17 cellular contexts compared by ENCODE assay signal in the genomic region with DNA sequence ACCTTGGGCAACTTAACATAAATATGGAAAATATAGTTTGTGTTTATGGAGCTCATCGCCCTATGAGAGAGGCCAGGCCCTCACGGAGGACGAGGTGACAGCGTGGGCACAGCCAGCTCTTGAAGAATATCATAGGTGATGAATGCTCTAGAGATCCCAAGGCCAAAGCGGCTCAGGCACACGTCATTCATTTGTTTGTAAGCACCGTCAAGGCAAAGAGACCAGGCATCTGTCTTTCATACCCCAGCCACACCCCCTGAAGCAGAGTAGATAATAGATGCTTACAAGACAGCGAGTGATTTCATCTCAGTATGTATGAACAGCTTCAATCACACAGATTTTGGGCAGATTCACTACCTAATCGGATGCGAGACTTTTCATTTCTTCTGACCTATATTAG.
A peak's percentile ranks its signal among the peaks of the same experiment; 100 is the strongest.
DNase-seq lines count a peak whose midpoint lies in the region; ATAC-seq and TF ChIP-seq lines count a peak whose summit lies in the region.
"Had no signal": no experiment of that assay in that cellular context is flagged by ENCODE, and none has a peak within 500 bp of the region (broad histone marks: within the 10 kb centered on the region; RNA-seq: fewer than 3 reads in every experiment).

No MANE protein-coding gene starts in this region.

- no peak for ATAC-seq in T-helper 17 cell
- no peak for ATAC-seq in HG02642 (IDR thresholded peaks at IDR 0.05; ENCODE audit: poor library complexity, unreplicated experiment)
- ATAC-seq: A549, GM23338 had no signal

- H3K4me2 ChIP-seq in trophoblast cell (ENCODE audit: low read length) = no peak overlapping the region
- H3K4me2 ChIP-seq: A549, GM23338 had no signal

- H3K27ac Mint-ChIP-seq in T-helper 17 cell = peak overlapping the region; percentile 12
- H3K27ac Mint-ChIP-seq in mesothelial cell of epicardium = peak overlapping the region; percentile 26
- H3K27ac Mint-ChIP-seq: CD4-positive, alpha-beta memory T cell; GM23338; IgD-negative memory B cell had no signal

- H2BK5ac ChIP-seq in trophoblast cell (ENCODE audit: low read depth, low read length, poor library complexity) = no peak overlapping the region

- H4K91ac ChIP-seq in trophoblast cell (ENCODE audit: low read depth, low read length) = no peak overlapping the region

- no peaks in the 10 kb centered on the region for H3K36me3 ChIP-seq in trophoblast cell (ENCODE audit: control insufficient read depth in 1 of 2, insufficient read depth in 2 of 2, low read length in 2 of 2)
- H3K36me3 ChIP-seq: BE2C had no signal

- peaks cover 2% of the 10 kb centered on the region for H3K36me3 Mint-ChIP-seq in T-helper 17 cell (ENCODE audit: low read depth)
- no peaks in the 10 kb centered on the region for H3K36me3 Mint-ChIP-seq in mesothelial cell of epicardium
- H3K36me3 Mint-ChIP-seq: CD4-positive, alpha-beta memory T cell had no signal

- no peak overlapping the region for H4K12ac ChIP-seq in trophoblast cell (ENCODE audit: low read depth, low read length)

- H2BK12ac ChIP-seq in trophoblast cell (ENCODE audit: low read length) = no peak overlapping the region

- H4K8ac ChIP-seq in trophoblast cell (ENCODE audit: low read depth, low read length) = no peak overlapping the region

- no peak overlapping the region for H2AFZ ChIP-seq in trophoblast cell (ENCODE audit: insufficient read depth, low read length, poor library complexity)
- H2AFZ ChIP-seq: GM23338 had no signal

- no peak overlapping the region for H3K23ac ChIP-seq in trophoblast cell (ENCODE audit: low read length)

- no peak overlapping the region for H3K9ac ChIP-seq in trophoblast cell (ENCODE audit: low read length)

- peaks cover 2% of the 10 kb centered on the region for H3K79me2 ChIP-seq in trophoblast cell (ENCODE audit: control insufficient read depth, insufficient read depth, low read length, poor library complexity)

- no peaks in the 10 kb centered on the region for H3K27me3 ChIP-seq in trophoblast cell (ENCODE audit: insufficient read depth, low read length)
- H3K27me3 ChIP-seq: BE2C had no signal

- H3K4me1 Mint-ChIP-seq in T-helper 17 cell (no peaks in the 10 kb centered on the region), mesothelial cell of epicardium (peaks cover 15% of the 10 kb centered on the region)
- H3K4me1 Mint-ChIP-seq: CD4-positive, alpha-beta memory T cell had no signal

- peaks cover 14% of the 10 kb centered on the region for H3K27me3 Mint-ChIP-seq in T-helper 17 cell
- peaks cover under 1% of the 10 kb centered on the region for H3K27me3 Mint-ChIP-seq in mesothelial cell of epicardium (ENCODE audit: low read depth)
- H3K27me3 Mint-ChIP-seq: IgD-negative memory B cell had no signal

- H3K9me3 Mint-ChIP-seq in mesothelial cell of epicardium = peaks cover 11% of the 10 kb centered on the region
- H3K9me3 Mint-ChIP-seq: CD4-positive, alpha-beta memory T cell; GM23338; IgD-negative memory B cell had no signal

- H2BK120ac ChIP-seq in trophoblast cell (ENCODE audit: insufficient read depth, low read length, poor library complexity) = no peak overlapping the region

- H3K4me3 Mint-ChIP-seq in T-helper 17 cell (no peak overlapping the region), mesothelial cell of epicardium (no peak overlapping the region)
- H3K4me3 Mint-ChIP-seq: CD4-positive, alpha-beta memory T cell; GM23338; IgD-negative memory B cell had no signal

- H3K18ac ChIP-seq in trophoblast cell (ENCODE audit: low read length) = no peak overlapping the region

- H3K79me1 ChIP-seq in trophoblast cell (ENCODE audit: low read length) = no peaks in the 10 kb centered on the region

- no peak for TF ChIP-seq CTCF in mesothelial cell of epicardium (IDR thresholded peaks at IDR 0.05; ENCODE audit: unreplicated experiment)

- no peak overlapping the region for H3K14ac ChIP-seq in trophoblast cell (ENCODE audit: low read length)

- no CpG with 5 or more reads among the region's 10 CpGs for WGBS in trophoblast cell (ENCODE audit: extremely low coverage, insufficient coverage, insufficient read length)

- H3K4ac ChIP-seq in trophoblast cell (ENCODE audit: low read depth, low read length) = no peak overlapping the region

- no peak overlapping the region for H2AK5ac ChIP-seq in trophoblast cell (ENCODE audit: low read length)

- H3K4me3 ChIP-seq in trophoblast cell (ENCODE audit: low read depth, low read length) = no peak overlapping the region
- H3K4me3 ChIP-seq: A549, GM23338 had no signal

- DNase-seq in NCI-H2227 treated with DMSO at 0.1 percent for 48 hours (lab: John Stamatoyannopoulos, UW) (peak; percentile 64), T-helper 17 cell (no peak), mesothelial cell of epicardium (ENCODE audit: low spot score in 2 of 2, unreplicated experiment in 2 of 2) (no peak), trophoblast cell (peak; percentile 40 to 58), NCI-H446 (lab: John Stamatoyannopoulos, UW) (no peak), GF-D8 (lab: John Stamatoyannopoulos, UW) (no peak)
- DNase-seq: BE2C; CD4-positive, alpha-beta memory T cell; COR-L47; DMS153; DND-41; H7 had no signal

- no peak overlapping the region for H3K27ac ChIP-seq in trophoblast cell (ENCODE audit: low read depth, low read length)
- H3K27ac ChIP-seq: A549, C4-2B had no signal

- peaks cover 9 to 11% of the 10 kb centered on the region in 2 experiments for H3K4me1 ChIP-seq in trophoblast cell (ENCODE audit: control insufficient read depth in 1 of 2, insufficient read depth in 2 of 2, low read length in 2 of 2)
- H3K4me1 ChIP-seq: A549, BE2C had no signal

- H3K9me3 ChIP-seq in T-helper 17 cell (ENCODE audit: control insufficient read depth, low read length, poor library complexity, severe bottlenecking) (no peaks in the 10 kb centered on the region), trophoblast cell (ENCODE audit: insufficient read depth, low read depth, low read length) (no peaks in the 10 kb centered on the region)
- H3K9me3 ChIP-seq: A549, BE2C had no signal

Comparison
In these comparisons a context has a peak if more than half of its experiments do, and no peak if none do; other contexts are left out.
1. DNase-seq: peak in NCI-H2227 treated with DMSO at 0.1 percent for 48 hours (single experiment) and trophoblast cell (2 of 2); none in T-helper 17 cell (0 of 3), mesothelial cell of epicardium (0 of 2), NCI-H446 (0 of 2) and GF-D8 (single experiment).